ENCODE assay signal across 8 cellular contexts in the genomic region with DNA sequence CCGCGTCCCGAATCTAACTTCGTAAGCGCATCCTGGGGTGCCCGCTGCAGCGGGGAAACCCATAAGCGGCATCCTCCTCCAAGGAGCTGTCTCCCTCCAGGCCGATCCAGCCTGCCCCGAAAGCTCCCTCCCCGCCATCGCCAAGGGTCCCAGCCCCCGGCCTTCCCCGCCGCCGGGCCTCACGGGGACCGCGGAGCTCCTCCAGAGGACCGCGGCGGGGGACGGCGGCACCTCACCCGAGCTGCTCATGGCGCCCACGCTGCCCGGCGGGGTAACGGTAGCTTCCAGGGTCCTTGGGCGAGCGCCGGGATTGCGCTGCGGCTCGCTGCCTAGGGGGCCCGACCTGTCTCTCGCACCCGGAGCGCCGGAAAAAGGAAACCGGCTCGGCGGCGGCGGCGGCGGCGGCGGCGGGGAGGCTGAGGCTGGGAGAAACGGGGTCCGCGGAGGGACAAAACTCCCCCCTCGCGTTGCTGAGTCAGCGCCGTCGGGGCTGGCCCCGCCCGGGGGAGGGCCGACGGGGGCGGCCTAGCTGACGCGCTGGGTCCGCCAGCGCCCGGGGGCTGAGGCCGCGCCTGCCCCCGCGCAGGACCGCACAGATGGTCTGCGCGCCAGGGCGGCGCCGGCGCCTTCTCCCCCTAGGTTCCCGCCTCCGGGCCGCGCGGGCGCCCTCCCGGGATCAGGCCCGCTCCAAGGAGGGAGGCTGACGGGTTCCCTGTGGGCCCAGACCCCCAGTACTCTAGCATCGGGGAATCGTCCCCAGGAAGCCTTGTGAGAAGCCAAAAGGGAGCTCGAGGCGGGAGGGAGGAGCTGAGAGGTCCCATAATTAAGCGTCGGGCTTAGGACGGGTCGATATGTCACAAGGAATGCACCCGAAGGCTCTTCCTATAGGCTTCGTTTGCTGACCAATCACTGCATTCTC. TPM values are rescaled to one million over a fixed set of nuclear protein-coding genes. Genes with fewer than 3 reads are reported as not detected.
DNase-seq lines count a peak whose midpoint lies in the region; ATAC-seq, FAIRE-seq and TF ChIP-seq lines count a peak whose summit lies in the region.

A gene with protein sequence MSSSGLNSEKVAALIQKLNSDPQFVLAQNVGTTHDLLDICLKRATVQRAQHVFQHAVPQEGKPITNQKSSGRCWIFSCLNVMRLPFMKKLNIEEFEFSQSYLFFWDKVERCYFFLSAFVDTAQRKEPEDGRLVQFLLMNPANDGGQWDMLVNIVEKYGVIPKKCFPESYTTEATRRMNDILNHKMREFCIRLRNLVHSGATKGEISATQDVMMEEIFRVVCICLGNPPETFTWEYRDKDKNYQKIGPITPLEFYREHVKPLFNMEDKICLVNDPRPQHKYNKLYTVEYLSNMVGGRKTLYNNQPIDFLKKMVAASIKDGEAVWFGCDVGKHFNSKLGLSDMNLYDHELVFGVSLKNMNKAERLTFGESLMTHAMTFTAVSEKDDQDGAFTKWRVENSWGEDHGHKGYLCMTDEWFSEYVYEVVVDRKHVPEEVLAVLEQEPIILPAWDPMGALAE (minus strand): TSS at position 374 of the 919 bp plus-strand sequence. CDS start 125 bp downstream, at position 249.

- CTCF ChIA-PET in HepG2 (lab: Yijun Ruan, JAX; ENCODE audit: low intra/inter-chr PET ratio, low total read pairs), result no interaction called here

- peak within 1 kb of the TSS; percentile 32 for H2AFZ ChIP-seq in HepG2 (ENCODE audit: low read length)

- H3K27ac ChIP-seq in HepG2 (ENCODE audit: extremely low read length, insufficient read depth, low read length), result peak within 1 kb of the TSS; percentile 53

- TF ChIP-seq CTCF in HepG2 (CRISPR knock-in tag; IDR thresholded peaks at IDR 0.05), result 0 out of 2 replicates have a peak, but pooled peaks have one; percentile 6

- no peaks in the 10 kb centered on the region; a peak in 2 of 5 replicates for H3K27me3 ChIP-seq in HepG2 (ENCODE audit: control insufficient read depth in 1 of 2, insufficient read depth in 2 of 2, low read length in 2 of 2)

- H4K20me1 ChIP-seq in HepG2 (ENCODE audit: insufficient read depth, low read length), result no peaks in the 10 kb centered on the region

- TF ChIP-seq RAD21 in HepG2 (CRISPR knock-in tag; IDR thresholded peaks at IDR 0.05), result no peak; the same call in none of the 2 replicates

- 2% methylated on average over 7 of the region's 99 CpGs for WGBS in HepG2 (ENCODE audit: low lambda C conversion rate)

- DNase-seq in SKM-1 treated with dmso at 0.1 percent for 144 hours (lab: John Stamatoyannopoulos, UW; ENCODE audit: unreplicated experiment) (peak; percentile 58), SKM-1 (lab: John Stamatoyannopoulos, UW; ENCODE audit: unreplicated experiment) (no peak), NCI-H460 (ENCODE audit: extremely low read depth, low read depth) (peak; percentile 70), dermis blood vessel endothelial cell (peak; percentile 89), HepG2 (ENCODE audit: low spot score) (peak; percentile 34)
- peak; percentile 72 to 75 for DNase-seq in activated CD4-positive, alpha-beta T cell treated with anti-CD3 and anti-CD28 coated beads, Interleukin-2, amount 50 U/mL, for 24 hours (ENCODE audit: low read depth in 1 of 2, low spot score in 1 of 2)
- peak; percentile 75 to 76 for DNase-seq in stimulated activated CD4-positive, alpha-beta T cell treated with anti-CD3 and anti-CD28 coated beads, Interleukin-2, amount 100 ng/mL, for 48 hours

- peak in 1 of 2 experiments; percentile 13; a peak in 1 of 4 replicates for TF ChIP-seq EP300 in HepG2 (IDR thresholded peaks at IDR 0.05; ENCODE audit: low read depth in 2 of 2, low read length in 2 of 2)
- TF ChIP-seq EP300 in HepG2 (CRISPR knock-in tag; IDR thresholded peaks at IDR 0.05; ENCODE audit: borderline replicate concordance), result no peak

- ATAC-seq in HG02981 (IDR thresholded peaks at IDR 0.05; ENCODE audit: unreplicated experiment), result peak; percentile 65
- peak; percentile 91 for ATAC-seq in HepG2

- POLR2A ChIA-PET in HepG2 (lab: Yijun Ruan, JAX), result interaction anchor here (0.8 to 2.0 kb wide), 10 partner anchors 9 to 187 kb away, joined by 3 to 22 read pairs (median 5); partner anchors contain the start of gene TMIGD1

- peak within 1 kb of the TSS; percentile 77 to 91 (median 79) for H3K4me3 ChIP-seq in HepG2 (replicated peaks in 1 of 3; ENCODE audit: insufficient read depth in 1 of 3, low read depth in 2 of 3, low read length in 3 of 3)

- H3K9me3 ChIP-seq in HepG2 (ENCODE audit: low read length), result no peaks in the 10 kb centered on the region

- H3K36me3 ChIP-seq in HepG2 (replicated peaks in 1 of 2; ENCODE audit: control insufficient read depth in 1 of 2, insufficient read depth in 2 of 2, low read length in 2 of 2), result peaks cover 0 to 12% of the 10 kb centered on the region in 2 experiments; a peak in 4 of 5 replicates

- H3K4me1 ChIP-seq in HepG2 (ENCODE audit: insufficient read depth, low read length), result peaks cover 23% of the 10 kb centered on the region

- peak within 1 kb of the TSS; percentile 83 for H3K4me2 ChIP-seq in HepG2 (ENCODE audit: low read depth, low read length)

- TSS peak; percentile 67 for BruUV-seq in HepG2 (replicated peaks; lab: Mats Ljungman, UMichigan)

- in situ Hi-C loops in HepG2 (cut with HindIII; ENCODE audit: extremely low pct_ligation_motif_present, low pct_unique_long_range_greater_than_20kb), result loop anchor here (5.0 kb wide), 1 partner anchor 45 kb away; no protein-coding TSS in a partner anchor

- H3K9ac ChIP-seq in HepG2 (ENCODE audit: insufficient read depth, low read depth, low read length), result peak within 1 kb of the TSS; percentile 74

- FAIRE-seq in HepG2 (lab: Jason Lieb, UNC), result peak; percentile 15

- peak; percentile 30 to 73; a peak in 3 of 4 replicates for TF ChIP-seq POLR2A in HepG2 (IDR thresholded peaks at IDR 0.05; ENCODE audit: insufficient read depth in 1 of 2, low read depth in 2 of 2, low read length in 2 of 2)

- peaks cover 17% of the 10 kb centered on the region for H3K79me2 ChIP-seq in HepG2 (ENCODE audit: insufficient read depth, low read length)

- intact Hi-C loops in HepG2 (cut with micrococcal nuclease; ENCODE audit: unreplicated experiment), result loop anchor here (1.0 kb wide), 1 partner anchor 44 kb away; no protein-coding TSS in a partner anchor

TF ChIP-seq in HepG2, 621 proteins besides CTCF, POLR2A, EP300 and RAD21 (continues in another document):
- TF ChIP-seq MAZ (IDR thresholded peaks at IDR 0.05; ENCODE audit: borderline replicate concordance, low read depth, low read length) (0 out of 2 replicates have a peak, but pooled peaks have one; percentile 55), MAZ (CRISPR knock-in tag; IDR thresholded peaks at IDR 0.05; ENCODE audit: low read depth) (peak; percentile 88), YEATS4 (CRISPR knock-in tag; IDR thresholded peaks at IDR 0.05; ENCODE audit: borderline replicate concordance) (peak; percentile 17; the same call in 1 of the 2 replicates), ZNF777 (CRISPR knock-in tag; IDR thresholded peaks at IDR 0.05) (peak; percentile 99), PAWR (CRISPR knock-in tag; IDR thresholded peaks at IDR 0.05; ENCODE audit: borderline replicate concordance) (no peak)
- TF ChIP-seq, protein P1, sequence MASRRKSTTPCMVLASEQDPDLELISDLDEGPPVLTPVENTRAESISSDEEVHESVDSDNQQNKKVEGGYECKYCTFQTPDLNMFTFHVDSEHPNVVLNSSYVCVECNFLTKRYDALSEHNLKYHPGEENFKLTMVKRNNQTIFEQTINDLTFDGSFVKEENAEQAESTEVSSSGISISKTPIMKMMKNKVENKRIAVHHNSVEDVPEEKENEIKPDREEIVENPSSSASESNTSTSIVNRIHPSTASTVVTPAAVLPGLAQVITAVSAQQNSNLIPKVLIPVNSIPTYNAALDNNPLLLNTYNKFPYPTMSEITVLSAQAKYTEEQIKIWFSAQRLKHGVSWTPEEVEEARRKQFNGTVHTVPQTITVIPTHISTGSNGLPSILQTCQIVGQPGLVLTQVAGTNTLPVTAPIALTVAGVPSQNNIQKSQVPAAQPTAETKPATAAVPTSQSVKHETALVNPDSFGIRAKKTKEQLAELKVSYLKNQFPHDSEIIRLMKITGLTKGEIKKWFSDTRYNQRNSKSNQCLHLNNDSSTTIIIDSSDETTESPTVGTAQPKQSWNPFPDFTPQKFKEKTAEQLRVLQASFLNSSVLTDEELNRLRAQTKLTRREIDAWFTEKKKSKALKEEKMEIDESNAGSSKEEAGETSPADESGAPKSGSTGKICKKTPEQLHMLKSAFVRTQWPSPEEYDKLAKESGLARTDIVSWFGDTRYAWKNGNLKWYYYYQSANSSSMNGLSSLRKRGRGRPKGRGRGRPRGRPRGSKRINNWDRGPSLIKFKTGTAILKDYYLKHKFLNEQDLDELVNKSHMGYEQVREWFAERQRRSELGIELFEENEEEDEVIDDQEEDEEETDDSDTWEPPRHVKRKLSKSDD (CRISPR knock-in tag; IDR thresholded peaks at IDR 0.05; ENCODE audit: low read depth), result 0 out of 2 replicates have a peak, but pooled peaks have one; percentile 21

RNA-seq across cellular contexts. Expression of the gene that starts here (rescaled TPM):
- total RNA-seq in NCI-H460 (2014; rRNA removed; shearing (Covaris generic)), result 22.3 and 27.7 TPM in 2 replicates
- 39.1 and 39.9 TPM in 2 replicates for polyA plus RNA-seq in NCI-H460 (2014; cell fraction: nucleus; rRNA removed)
- total RNA-seq in dermis blood vessel endothelial cell (67.7 and 69.2 TPM in 2 replicates), HepG2 (2016; rRNA removed; fragmentation: Illumina TruSeq; extraction: Trizol) (41.0 and 61.9 TPM in 2 replicates)
- total RNA-seq in HepG2 (2016; cell fraction: cytosol; rRNA removed; fragmentation: Illumina TruSeq; extraction: Trizol; ENCODE audit: low read depth), result 11.6 and 15.2 TPM in 2 replicates
- total RNA-seq in HepG2 (2016; cell fraction: insoluble cytoplasmic fraction; rRNA removed; fragmentation: Illumina TruSeq; extraction: Trizol), result 41.0 and 58.6 TPM in 2 replicates
- total RNA-seq in HepG2 (2016; cell fraction: membrane; rRNA removed; fragmentation: Illumina TruSeq; extraction: Trizol), result 27.0 and 32.2 TPM in 2 replicates
- 37.1 and 40.0 TPM in 2 replicates for total RNA-seq in HepG2 (2016; cell fraction: nucleus; rRNA removed; fragmentation: Illumina TruSeq; extraction: Trizol)
- polyA plus RNA-seq in HepG2 (2011; rRNA removed), result 11.1 and 12.1 TPM in 2 replicates
- polyA plus RNA-seq in HepG2 (2011; cell fraction: cytosol; rRNA removed), result 7.4 and 13.0 TPM in 2 replicates
- 8.6 and 15.4 TPM in 2 replicates for polyA plus RNA-seq in HepG2 (2011; cell fraction: nucleus; rRNA removed)
- 39.0 and 45.5 TPM in 2 replicates for polyA plus RNA-seq in HepG2 (2012)
- polyA plus RNA-seq in HepG2 (2016; cell fraction: cytosol; fragmentation: Illumina TruSeq; extraction: Trizol; ENCODE audit: low read depth), result 11.6 and 12.0 TPM in 2 replicates
- polyA plus RNA-seq in HepG2 (2016; cell fraction: insoluble cytoplasmic fraction; fragmentation: Illumina TruSeq; extraction: Trizol; ENCODE audit: low read depth), result 67.2 and 75.3 TPM in 2 replicates
- 24.9 and 27.5 TPM in 2 replicates for polyA plus RNA-seq in HepG2 (2016; cell fraction: membrane; fragmentation: Illumina TruSeq; extraction: Trizol; ENCODE audit: low read depth)
- polyA plus RNA-seq in HepG2 (2016; cell fraction: nucleus; fragmentation: Illumina TruSeq; extraction: Trizol; ENCODE audit: insufficient read depth, low read depth), result 42.4 and 44.9 TPM in 2 replicates
- 12.9 and 13.5 TPM in 2 replicates for polyA minus RNA-seq in HepG2 (2011; rRNA and poly(A)+ RNA removed; ENCODE audit: low replicate concordance)
- 11.8 and 13.3 TPM in 2 replicates for polyA minus RNA-seq in HepG2 (2011; cell fraction: cytosol; rRNA and poly(A)+ RNA removed)
- 25.8 and 30.0 TPM in 2 replicates for polyA minus RNA-seq in HepG2 (2011; cell fraction: nucleus; rRNA and poly(A)+ RNA removed)
